ENCODE assay signal across 16 cellular contexts in genomic region chr10:124224331-124225028, GRCh38.
DNase-seq lines count a peak whose midpoint lies in the region; ATAC-seq and TF ChIP-seq lines count a peak whose summit lies in the region.
"Had no signal": no experiment of that assay in that cellular context is flagged by ENCODE, and none has a peak within 500 bp of the region (broad histone marks: within the 10 kb centered on the region; RNA-seq: fewer than 3 reads in every experiment).

No MANE protein-coding gene starts in this region.

- TF ChIP-seq CTCF in osteoblast (IDR thresholded peaks at IDR 0.05; ENCODE audit: extremely low read depth, low read depth, low read length) (no peak), foreskin keratinocyte (conservative IDR thresholded peaks at IDR 0.05) (no peak), right atrium auricular region (IDR thresholded peaks at IDR 0.05) (no peak)

- peaks cover 23% of the 10 kb centered on the region for H3K4me1 ChIP-seq in osteoblast (ENCODE audit: insufficient read depth, low read length)
- no peaks in the 10 kb centered on the region for H3K4me1 ChIP-seq in foreskin keratinocyte
- H3K4me1 ChIP-seq in right atrium auricular region: peaks cover 0 to 20% of the 10 kb centered on the region in 2 donors

- DNase-seq in Ammon's horn (ENCODE audit: low spot score): peak; percentile 16
- peak; percentile 76 for DNase-seq in MG63
- peak; percentile 87 for DNase-seq in osteoblast (ENCODE audit: insufficient read length, low spot score, missing footprints)
- DNase-seq in OCI-M1 (lab: John Stamatoyannopoulos, UW): no peak
- no peak for DNase-seq in foreskin keratinocyte
- DNase-seq in right atrium auricular region (ENCODE audit: low spot score): no peak
- DNase-seq: activated B cell treated with CpG ODN at 0.5 μM for 24 hours; activated T-cell treated with anti-CD3 and anti-CD28 coated beads, Interleukin-2, amount 50 U/mL, for 4 hours; H9; NCI-H2081; NCI-H774; spleen had no signal

- H3K4me2 ChIP-seq in osteoblast (ENCODE audit: insufficient read depth, low read length): peak overlapping the region; percentile 43

- no peak for ATAC-seq in foreskin keratinocyte
- ATAC-seq in GM21737 (IDR thresholded peaks at IDR 0.05; ENCODE audit: unreplicated experiment): no peak

- no peaks in the 10 kb centered on the region for H4K20me1 ChIP-seq in osteoblast (ENCODE audit: insufficient read depth, low read length)

- H3K27me3 ChIP-seq in MG63 (no peaks in the 10 kb centered on the region), osteoblast (ENCODE audit: insufficient read depth, low read length) (no peaks in the 10 kb centered on the region), foreskin keratinocyte (no peaks in the 10 kb centered on the region), right atrium auricular region (no peaks in the 10 kb centered on the region)
- H3K27me3 ChIP-seq: spleen had no signal

- no peak overlapping the region for H2AFZ ChIP-seq in osteoblast (ENCODE audit: low read length)

- H3K36me3 ChIP-seq in MG63 (no peaks in the 10 kb centered on the region), osteoblast (ENCODE audit: insufficient read depth, low read length) (no peaks in the 10 kb centered on the region), right atrium auricular region (no peaks in the 10 kb centered on the region)
- H3K36me3 ChIP-seq: spleen, stomach had no signal

- H3K27ac ChIP-seq in cingulate gyrus (ENCODE audit: low read depth, low read length) (peak overlapping the region; percentile 57), osteoblast (ENCODE audit: low read depth, low read length) (peak overlapping the region; percentile 24), foreskin keratinocyte (no peak overlapping the region), right atrium auricular region (no peak overlapping the region)
- H3K27ac ChIP-seq: spleen had no signal

- H3K4me3 ChIP-seq in MG63: no peak overlapping the region
- no peak overlapping the region for H3K4me3 ChIP-seq in osteoblast (ENCODE audit: insufficient read depth, low read length)
- no peak overlapping the region for H3K4me3 ChIP-seq in right atrium auricular region
- H3K4me3 ChIP-seq: dorsolateral prefrontal cortex, spleen, stomach had no signal

- H3K9me3 ChIP-seq in MG63: no peaks in the 10 kb centered on the region; the same call in 1 of the 2 replicates
- no peaks in the 10 kb centered on the region for H3K9me3 ChIP-seq in osteoblast (ENCODE audit: low read depth, low read length)
- no peaks in the 10 kb centered on the region for H3K9me3 ChIP-seq in right atrium auricular region
- H3K9me3 ChIP-seq: spleen, stomach had no signal

- no peaks in the 10 kb centered on the region for H3K79me2 ChIP-seq in osteoblast (ENCODE audit: insufficient read depth, low read length)

Comparison
In these comparisons a context has a peak if more than half of its experiments do, and no peak if none do; other contexts are left out.
1. DNase-seq: peak in Ammon's horn (single experiment), MG63 (single experiment) and osteoblast (single experiment); none in OCI-M1 (single experiment), foreskin keratinocyte (0 of 2) and right atrium auricular region (single experiment).
2. H3K27ac ChIP-seq: peak in cingulate gyrus (single experiment) and osteoblast (single experiment); none in foreskin keratinocyte (single experiment) and right atrium auricular region (0 of 2).